ENCODE assay signal across 8 cellular contexts in the genomic region with DNA sequence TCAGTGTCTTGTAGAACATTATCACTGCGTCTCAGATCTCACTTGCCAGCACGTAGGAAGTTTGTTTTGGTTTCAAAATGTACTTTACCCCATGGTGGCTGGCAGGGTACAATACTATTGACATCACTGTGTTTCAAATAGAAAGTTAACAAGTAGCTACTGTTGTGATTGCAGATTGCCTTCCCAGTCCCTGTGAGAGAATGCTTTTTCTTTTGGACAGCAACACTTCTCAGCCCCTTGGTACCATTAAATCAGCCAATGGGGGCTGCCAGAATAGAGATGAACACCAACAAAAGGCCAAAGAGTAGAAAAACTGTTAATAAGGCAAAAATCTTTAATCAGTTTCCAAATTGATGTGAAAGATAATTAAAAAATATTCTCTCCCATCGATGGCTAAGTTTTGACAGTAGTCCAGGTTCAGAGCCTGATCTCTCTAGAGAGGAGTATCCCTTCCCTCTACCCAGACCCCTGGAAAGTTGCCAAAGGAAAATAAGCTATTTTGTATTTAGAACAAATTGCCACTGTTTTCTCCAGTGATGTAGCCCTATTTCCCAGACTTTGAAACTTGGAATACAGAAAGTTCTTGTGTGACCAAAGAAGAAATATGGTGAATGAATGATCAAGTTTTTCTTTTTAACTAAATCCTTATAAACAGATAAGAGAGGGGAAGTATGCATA. TPM values are rescaled to one million over a fixed set of nuclear protein-coding genes. Genes with fewer than 3 reads are reported as not detected.
DNase-seq lines count a peak whose midpoint lies in the region; ATAC-seq and TF ChIP-seq lines count a peak whose summit lies in the region.

No MANE protein-coding gene starts in this region.

- intact Hi-C loops in left lung (cut with DNase I) (loop anchor here in 1 of 2 donors (10.0 kb wide), 1 partner anchor 45 kb away; no protein-coding TSS in a partner anchor), thyroid gland (cut with DNase I) (loop anchor here (10.0 kb wide), 1 partner anchor 45 kb away; no protein-coding TSS in a partner anchor)

- H3K9me3 ChIP-seq in left lung (no peaks in the 10 kb centered on the region), thyroid gland (no peaks in the 10 kb centered on the region)

- H3K4me1 ChIP-seq in left lung: peaks cover 11 to 32% of the 10 kb centered on the region in 2 donors
- peaks cover 58 to 75% of the 10 kb centered on the region in 2 donors for H3K4me1 ChIP-seq in thyroid gland

- ATAC-seq in GM18520 (IDR thresholded peaks at IDR 0.05; ENCODE audit: unreplicated experiment) (peak; percentile 40), HG03196 (IDR thresholded peaks at IDR 0.05; ENCODE audit: unreplicated experiment) (peak; percentile 59), left lung (peak; percentile 73)

- H3K27me3 ChIP-seq in left lung: no peaks in the 10 kb centered on the region
- no peaks in the 10 kb centered on the region for H3K27me3 ChIP-seq in thyroid gland

- TF ChIP-seq CTCF in left lung (IDR thresholded peaks at IDR 0.05) (no peak), thyroid gland (IDR thresholded peaks at IDR 0.05) (no peak)

- H3K36me3 ChIP-seq in left lung (no peaks in the 10 kb centered on the region), thyroid gland (no peaks in the 10 kb centered on the region)

- peak overlapping the region in 1 of 2 donors; percentile 71 for H3K27ac ChIP-seq in left lung
- H3K27ac ChIP-seq in thyroid gland: peak overlapping the region; percentile 68 to 95 (median 77)

- TF ChIP-seq POLR2A in thyroid gland (IDR thresholded peaks at IDR 0.05): peak in 1 of 2 donors; percentile 57

- DNase-seq in astrocyte of the hippocampus (ENCODE audit: low read depth, low spot score) (peak; percentile 54), left lung (no peak), thyroid gland (peak; percentile 50 to 58), NCI-H2107 treated with DMSO at 0.1 percent for 48 hours (lab: John Stamatoyannopoulos, UW; ENCODE audit: unreplicated experiment) (no peak), NCI-H2081 (lab: John Stamatoyannopoulos, UW) (no peak)
- DNase-seq in stimulated activated naive CD4-positive, alpha-beta T cell treated with Interleukin-2 at 50 U/mL for 16 hours (lab: John Stamatoyannopoulos, UW): no peak

- 4 to 9% methylated on average over 3 of the region's 3 CpGs for WGBS in thyroid gland, 2 donors

- H3K4me3 ChIP-seq in left lung (peak overlapping the region in 1 of 2 donors; percentile 27), thyroid gland (replicated peaks in 1 of 3) (no peak overlapping the region)

RNA-seq across cellular contexts. Expression of a gene that starts 34.9 kb away (rescaled TPM):
- total RNA-seq in left lung: 10 to 100 TPM; 24.2 to 26.2 TPM
- total RNA-seq in thyroid gland: 10 to 100 TPM; 12.3 to 16.3 (median 13.5) TPM

Comparison
In these comparisons a context has a peak if more than half of its experiments do, and no peak if none do; other contexts are left out.
1. DNase-seq: peak in astrocyte of the hippocampus (single experiment) and thyroid gland (2 of 2); none in left lung (0 of 2), NCI-H2107 treated with DMSO at 0.1 percent for 48 hours (single experiment), NCI-H2081 (0 of 2) and stimulated activated naive CD4-positive, alpha-beta T cell treated with Interleukin-2 at 50 U/mL for 16 hours (single experiment).
2. Peak in every context shown above with its lines, with median percentiles within 50 percentile points of each other: ATAC-seq.